ENCODE assay signal across 8 cellular contexts in the genomic region with DNA sequence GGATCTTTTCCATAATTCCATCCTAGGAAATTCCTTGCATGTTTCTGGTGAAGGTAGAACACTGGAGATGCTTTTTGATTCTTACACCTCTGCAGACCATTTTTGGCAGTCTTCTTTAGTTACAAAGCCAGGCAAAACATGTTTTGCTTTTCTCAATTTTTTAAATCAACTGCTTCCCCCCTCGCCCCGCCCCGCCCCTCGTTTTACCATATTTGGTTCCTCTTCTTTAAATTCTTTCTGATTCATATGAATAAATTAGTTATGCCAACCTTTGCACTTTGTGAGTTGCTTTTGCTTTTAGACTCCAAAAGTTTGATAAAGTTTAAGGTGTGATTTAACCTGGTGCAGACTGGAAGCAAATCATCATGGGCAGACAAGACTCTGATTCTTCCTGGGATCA.
DNase-seq lines count a peak whose midpoint lies in the region; ATAC-seq, FAIRE-seq and TF ChIP-seq lines count a peak whose summit lies in the region.

No MANE protein-coding gene starts in this region.

- no peak for TF ChIP-seq POLR2A in HepG2 (IDR thresholded peaks at IDR 0.05; ENCODE audit: insufficient read depth in 1 of 2, low read depth in 2 of 2, low read length in 2 of 2)

- peak overlapping the region; percentile 89 for H3K4me3 Mint-ChIP-seq in activated T-helper 1 cell treated with anti-CD3 and anti-CD28 coated beads, Interleukin-12 subunit alpha, Interleukin-12 subunit beta, Interleukin-2, Interleukin-4 antibody, amounts not matched to agents 30 ng/mL and 10 ng/mL and 1 ng/mL, durations not matched to agents 14 hours and 24 hours and 36 hours

- no peaks in the 10 kb centered on the region for H3K27me3 ChIP-seq in Karpas-422 (ENCODE audit: low read length)
- H3K27me3 ChIP-seq in HepG2 (ENCODE audit: control insufficient read depth in 1 of 2, insufficient read depth in 2 of 2, low read length in 2 of 2) = peaks cover 0 to 8% of the 10 kb centered on the region in 2 experiments; a peak in 2 of 5 replicates

- peaks cover 40% of the 10 kb centered on the region for H3K4me1 Mint-ChIP-seq in activated T-helper 1 cell treated with anti-CD3 and anti-CD28 coated beads, Interleukin-12 subunit alpha, Interleukin-12 subunit beta, Interleukin-2, Interleukin-4 antibody, amounts not matched to agents 30 ng/mL and 10 ng/mL and 1 ng/mL, durations not matched to agents 14 hours and 24 hours and 36 hours (ENCODE audit: low read depth)

- DNase-seq in Karpas-422 (no peak), HepG2 (ENCODE audit: low spot score) (no peak), RCC 7860 (ENCODE audit: low spot score) (no peak)
- DNase-seq in activated T-helper 1 cell treated with anti-CD3 and anti-CD28 coated beads, Interleukin-12 subunit alpha, Interleukin-12 subunit beta, Interleukin-2, Interleukin-4 antibody, amounts not matched to agents 30 ng/mL and 10 ng/mL and 1 ng/mL, durations not matched to agents 14 hours and 24 hours and 36 hours (ENCODE audit: low spot score) = no peak
- peak; percentile 16 for DNase-seq in stimulated activated naive CD4-positive, alpha-beta T cell treated with Interleukin-2 at 50 U/mL for 16 hours (lab: John Stamatoyannopoulos, UW)

- TF ChIP-seq CTCF in HepG2 (CRISPR knock-in tag; IDR thresholded peaks at IDR 0.05) = no peak

- H3K27ac Mint-ChIP-seq in activated T-helper 1 cell treated with anti-CD3 and anti-CD28 coated beads, Interleukin-12 subunit alpha, Interleukin-12 subunit beta, Interleukin-2, Interleukin-4 antibody, amounts not matched to agents 30 ng/mL and 10 ng/mL and 1 ng/mL, durations not matched to agents 14 hours and 24 hours and 36 hours = peak overlapping the region; percentile 95

- 62% methylated on average over 4 of the region's 4 CpGs for WGBS in HepG2 (ENCODE audit: low lambda C conversion rate)

- H4K20me1 ChIP-seq in Karpas-422 (ENCODE audit: insufficient read depth, low read depth, low read length) (no peaks in the 10 kb centered on the region), HepG2 (ENCODE audit: insufficient read depth, low read length) (no peaks in the 10 kb centered on the region)

- H3K36me3 ChIP-seq in Karpas-422 (ENCODE audit: insufficient read depth, low read length) (no peaks in the 10 kb centered on the region), HepG2 (replicated peaks in 1 of 2; ENCODE audit: control insufficient read depth in 1 of 2, insufficient read depth in 2 of 2, low read length in 2 of 2) (no peaks in the 10 kb centered on the region)

- H3K27ac ChIP-seq in Karpas-422 (ENCODE audit: low read length) (no peak overlapping the region), HepG2 (ENCODE audit: extremely low read length, insufficient read depth, low read length) (no peak overlapping the region)

- FAIRE-seq in HepG2 (lab: Jason Lieb, UNC) = no peak
- no peak for FAIRE-seq in RCC 7860 (lab: Jason Lieb, UNC)

- intact Hi-C loops in activated T-helper 1 cell treated with anti-CD3 and anti-CD28 coated beads, Interleukin-12 subunit alpha, Interleukin-12 subunit beta, Interleukin-2, Interleukin-4 antibody, amounts not matched to agents 30 ng/mL and 10 ng/mL and 1 ng/mL, durations not matched to agents 14 hours and 24 hours and 36 hours (cut with micrococcal nuclease) = loop anchor here (2.0 to 10.0 kb wide), 8 partner anchors 66 to 1477 kb away; partner anchors contain the start of gene PGM1
- intact Hi-C loops in HepG2 (cut with micrococcal nuclease; ENCODE audit: unreplicated experiment) = loop anchor here (5.0 to 10.0 kb wide), 2 partner anchors 88 to 356 kb away; partner anchors contain the start of genes LEPR and LEPROT

- CTCF ChIA-PET in HepG2 (lab: Yijun Ruan, JAX; ENCODE audit: low intra/inter-chr PET ratio, low total read pairs) = no interaction called here

- H3K4me3 ChIP-seq in Karpas-422 (ENCODE audit: low read length) = peak overlapping the region; percentile 72; the same call in 1 of the 2 replicates
- peak overlapping the region; percentile 64 to 84 (median 74) for H3K4me3 ChIP-seq in HepG2 (replicated peaks in 1 of 3; ENCODE audit: insufficient read depth in 1 of 3, low read depth in 2 of 3, low read length in 3 of 3)

- no peaks in the 10 kb centered on the region for H3K9me2 ChIP-seq in Karpas-422 (replicated peaks; ENCODE audit: insufficient read depth, low read length)

- TF ChIP-seq EP300 in HepG2 (IDR thresholded peaks at IDR 0.05; ENCODE audit: low read depth in 2 of 2, low read length in 2 of 2) (no peak), HepG2 (CRISPR knock-in tag; IDR thresholded peaks at IDR 0.05; ENCODE audit: borderline replicate concordance) (no peak)

- POLR2A ChIA-PET in HepG2 (lab: Yijun Ruan, JAX) = no interaction called here

- H3K4me1 ChIP-seq in Karpas-422 (ENCODE audit: low read length) (peaks cover 15% of the 10 kb centered on the region), HepG2 (ENCODE audit: insufficient read depth, low read length) (peaks cover 14% of the 10 kb centered on the region; the same call in 1 of the 2 replicates)

- no peak for TF ChIP-seq RAD21 in HepG2 (CRISPR knock-in tag; IDR thresholded peaks at IDR 0.05)

- H3K9me3 Mint-ChIP-seq in activated T-helper 1 cell treated with anti-CD3 and anti-CD28 coated beads, Interleukin-12 subunit alpha, Interleukin-12 subunit beta, Interleukin-2, Interleukin-4 antibody, amounts not matched to agents 30 ng/mL and 10 ng/mL and 1 ng/mL, durations not matched to agents 14 hours and 24 hours and 36 hours = no peaks in the 10 kb centered on the region

- no TSS peak for BruUV-seq in HepG2 (replicated peaks; lab: Mats Ljungman, UMichigan)

- H3K9ac ChIP-seq in Karpas-422 (ENCODE audit: low read length) (no peak overlapping the region), HepG2 (ENCODE audit: insufficient read depth, low read depth, low read length) (peak overlapping the region; percentile 78; the same call in 1 of the 2 replicates)

- in situ Hi-C loops in HepG2 (cut with HindIII; ENCODE audit: extremely low pct_ligation_motif_present, low pct_unique_long_range_greater_than_20kb) = loop anchor here (5.0 kb wide), 2 partner anchors 78 to 138 kb away; partner anchors contain the start of gene AK4

- H3K27me3 Mint-ChIP-seq in activated T-helper 1 cell treated with anti-CD3 and anti-CD28 coated beads, Interleukin-12 subunit alpha, Interleukin-12 subunit beta, Interleukin-2, Interleukin-4 antibody, amounts not matched to agents 30 ng/mL and 10 ng/mL and 1 ng/mL, durations not matched to agents 14 hours and 24 hours and 36 hours (ENCODE audit: insufficient read depth) = peaks cover 6% of the 10 kb centered on the region

- peak overlapping the region; percentile 88 for H3K4me2 ChIP-seq in Karpas-422 (ENCODE audit: low read depth, low read length, poor library complexity, severe bottlenecking)
- peak overlapping the region; percentile 95 for H3K4me2 ChIP-seq in HepG2 (ENCODE audit: low read depth, low read length)

- ATAC-seq in HepG2 = no peak
- ATAC-seq in HG02938 (IDR thresholded peaks at IDR 0.05; ENCODE audit: unreplicated experiment) = no peak
- no peak for ATAC-seq in HG03520 (IDR thresholded peaks at IDR 0.05; ENCODE audit: unreplicated experiment)
- ATAC-seq in GM18519 (IDR thresholded peaks at IDR 0.05; ENCODE audit: low FRiP score, unreplicated experiment) = no peak

- no peaks in the 10 kb centered on the region for H3K79me2 ChIP-seq in Karpas-422 (ENCODE audit: low read length)
- no peaks in the 10 kb centered on the region for H3K79me2 ChIP-seq in HepG2 (ENCODE audit: insufficient read depth, low read length)

- peaks cover 2% of the 10 kb centered on the region for H3K36me3 Mint-ChIP-seq in activated T-helper 1 cell treated with anti-CD3 and anti-CD28 coated beads, Interleukin-12 subunit alpha, Interleukin-12 subunit beta, Interleukin-2, Interleukin-4 antibody, amounts not matched to agents 30 ng/mL and 10 ng/mL and 1 ng/mL, durations not matched to agents 14 hours and 24 hours and 36 hours (ENCODE audit: low read depth)

- no peak overlapping the region for H2AFZ ChIP-seq in Karpas-422 (ENCODE audit: low read length)
- H2AFZ ChIP-seq in HepG2 (ENCODE audit: low read length) = peak overlapping the region; percentile 86

- H3K9me3 ChIP-seq in Karpas-422 (ENCODE audit: low read length) = no peaks in the 10 kb centered on the region
- H3K9me3 ChIP-seq in HepG2 (ENCODE audit: low read length) = no peaks in the 10 kb centered on the region

TF ChIP-seq in HepG2, 621 proteins besides CTCF, POLR2A, EP300 and RAD21:
- TF ChIP-seq KLF15 (CRISPR knock-in tag; IDR thresholded peaks at IDR 0.05; ENCODE audit: borderline replicate concordance) = no peak
- TF ChIP-seq TCF12 (IDR thresholded peaks at IDR 0.05) = no peak
- TF ChIP-seq TCF12 (CRISPR knock-in tag; IDR thresholded peaks at IDR 0.05) = no peak
- no peak for TF ChIP-seq RXRA (CRISPR knock-in tag; IDR thresholded peaks at IDR 0.05)
